Comparison of ENCODE assay signal across 12 cellular contexts in genomic region chr2:96061901-96062300, GRCh38. TPM values are rescaled to one million over a fixed set of nuclear protein-coding genes. Genes with fewer than 3 reads are reported as not detected.
DNase-seq lines count a peak whose midpoint lies in the region; ATAC-seq and TF ChIP-seq lines count a peak whose summit lies in the region.
"Not testable (repeated sequence)": the region's sequence is repeated elsewhere in the genome, so short reads cannot be mapped to it uniquely, and the experiment has no call there.
"Had no signal": no experiment of that assay in that cellular context is flagged by ENCODE, and none has a peak within 500 bp of the region (broad histone marks: within the 10 kb centered on the region; RNA-seq: fewer than 3 reads in every experiment).

No MANE protein-coding gene starts in this region.

- H3K4me3 ChIP-seq in colonic mucosa, left ventricle myocardium inferior, spleen: not testable (repeated sequence)

- not testable (repeated sequence) for H3K4me1 ChIP-seq in colonic mucosa, left ventricle myocardium inferior, spleen

- peak; percentile 41 for DNase-seq in CD1c-positive myeloid dendritic cell (ENCODE audit: extremely low spot score)
- peak; percentile 3 for DNase-seq in activated T-cell treated with anti-CD3 and anti-CD28 coated beads, Interleukin-2, amount 50 U/mL, for 24 hours
- DNase-seq in colonic mucosa, result peak; percentile 15
- DNase-seq in globus pallidus (ENCODE audit: low spot score), result peak; percentile 26
- DNase-seq in left ventricle myocardium inferior, result peak; percentile 12
- peak; percentile 12 for DNase-seq in natural killer cell
- DNase-seq in spleen, result peak; percentile 56

- H3K9me3 Mint-ChIP-seq in activated T-cell treated with anti-CD3 and anti-CD28 coated beads, Interleukin-2, amount 50 U/mL, for 24 hours; natural killer cell: not testable (repeated sequence)

- H3K4me3 Mint-ChIP-seq in activated T-cell treated with anti-CD3 and anti-CD28 coated beads, Interleukin-2, amount 50 U/mL, for 24 hours; natural killer cell: not testable (repeated sequence)

- not testable (repeated sequence) for H3K9ac ChIP-seq in colonic mucosa (ENCODE audit: low read depth in 2 of 2, low read length in 2 of 2)

- WGBS in spleen, 5 donors, result 87 to 93% (median 89%) methylated on average over 9 of the region's 9 CpGs

- H3K36me3 ChIP-seq in colonic mucosa, left ventricle myocardium inferior, spleen: not testable (repeated sequence)

- H3K27me3 Mint-ChIP-seq in activated T-cell treated with anti-CD3 and anti-CD28 coated beads, Interleukin-2, amount 50 U/mL, for 24 hours; natural killer cell (ENCODE audit: low read depth in 2 of 2): not testable (repeated sequence)

- not testable (repeated sequence) for H3K27ac ChIP-seq in colonic mucosa; left ventricle myocardium inferior (replicated peaks); spleen

- not testable (repeated sequence) for H3K36me3 Mint-ChIP-seq in activated T-cell treated with anti-CD3 and anti-CD28 coated beads, Interleukin-2, amount 50 U/mL, for 24 hours (ENCODE audit: low read depth); natural killer cell

- TF ChIP-seq CTCF in colonic mucosa (IDR thresholded peaks at IDR 0.05); left ventricle myocardium inferior (IDR thresholded peaks at IDR 0.05; ENCODE audit: borderline replicate concordance); natural killer cell (IDR thresholded peaks at IDR 0.05); spleen (IDR thresholded peaks at IDR 0.05 in 8 of 11, conservative IDR thresholded peaks at IDR 0.05 in 3 of 11): not testable (repeated sequence)

- ATAC-seq in natural killer cell, result not testable (repeated sequence)

- not testable (repeated sequence) for TF ChIP-seq POLR2A in spleen (IDR thresholded peaks at IDR 0.05)

- not testable (repeated sequence) for H3K27me3 ChIP-seq in colonic mucosa; left ventricle myocardium inferior (ENCODE audit: low read depth); spleen (replicated peaks in 1 of 7)

- not testable (repeated sequence) for H3K4me1 Mint-ChIP-seq in activated T-cell treated with anti-CD3 and anti-CD28 coated beads, Interleukin-2, amount 50 U/mL, for 24 hours (ENCODE audit: low read depth); natural killer cell

- intact Hi-C loops in colonic mucosa (cut with DNase I); left ventricle myocardium inferior (cut with micrococcal nuclease); natural killer cell (cut with micrococcal nuclease); spleen (cut with DNase I; ENCODE audit: low total_unique reads): not testable (repeated sequence)

- H3K27ac Mint-ChIP-seq in activated T-cell treated with anti-CD3 and anti-CD28 coated beads, Interleukin-2, amount 50 U/mL, for 24 hours; natural killer cell: not testable (repeated sequence)

- not testable (repeated sequence) for H3K9me3 ChIP-seq in colonic mucosa; left ventricle myocardium inferior (replicated peaks); spleen

RNA-seq across cellular contexts. Expression of gene GPAT2, which starts 27.2 kb away (rescaled TPM):
- total RNA-seq in colonic mucosa (1 to 10 TPM; 2.4 to 6.6 TPM), left ventricle myocardium inferior (5.3 TPM), natural killer cell (1 to 10 TPM; 2.3 to 6.0 (median 3.8) TPM), spleen (10 to 100 TPM in 2 of 7 donors, 1 to 10 TPM in 5; 3.7 to 12.5 (median 8.8) TPM)
- polyA plus RNA-seq in spleen, result 1 to 10 TPM; 3.9 to 5.0 (median 4.7) TPM
- total RNA-seq: A673, Caco-2 had no signal

RNA-seq across cellular contexts. Expression of gene ADRA2B, which starts 54.5 kb away (rescaled TPM):
- total RNA-seq in colonic mucosa (under 1 TPM; 0.54 to 0.90 TPM), left ventricle myocardium inferior (2.9 TPM), natural killer cell (1 to 10 TPM in 1 of 3 donors, under 1 TPM in 2; 0.18 to 1.3 (median 0.38) TPM), spleen (10 to 100 TPM in 3 of 7 donors, 1 to 10 TPM in 4; 3.1 to 14.2 (median 9.0) TPM)
- 1 to 10 TPM; 1.8 to 4.2 (median 1.8) TPM for polyA plus RNA-seq in spleen
- total RNA-seq: A673 had no signal
- polyA plus RNA-seq: BJ; CD14-positive monocyte; CD8-positive, alpha-beta memory T cell had no signal

Comparison
In these comparisons a context has a peak if more than half of its experiments do, and no peak if none do; other contexts are left out.
1. DNase-seq: peak in every context shown above with its lines; median percentile 56 in spleen; 41 in CD1c-positive myeloid dendritic cell; 26 in globus pallidus; 15 in colonic mucosa; 12 in left ventricle myocardium inferior; 12 in natural killer cell; 3 in activated T-cell treated with anti-CD3 and anti-CD28 coated beads, Interleukin-2, amount 50 U/mL, for 24 hours.